ENCODE assay signal across 28 cellular contexts in the genomic region with DNA sequence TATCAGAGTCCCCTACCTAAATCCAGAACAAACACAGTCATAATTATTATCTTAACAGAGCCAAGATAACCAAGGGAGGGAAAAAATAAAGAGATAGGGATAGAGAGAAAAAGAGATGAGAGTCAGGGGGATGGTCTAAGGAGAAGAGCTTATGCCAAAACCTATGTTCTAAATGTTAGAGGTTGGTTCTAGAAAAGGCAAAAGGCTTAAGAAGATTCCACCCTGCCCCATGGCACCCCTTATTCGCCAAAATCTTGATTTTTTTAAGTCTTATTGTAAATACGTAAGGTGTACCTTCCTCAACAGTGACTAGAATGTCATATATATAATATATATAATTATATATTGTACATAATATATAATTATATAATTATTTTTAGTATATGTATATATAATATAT. TPM values are rescaled to one million over a fixed set of nuclear protein-coding genes. Genes with fewer than 3 reads are reported as not detected.
"Had no signal": no experiment of that assay in that cellular context is flagged by ENCODE, and none has a peak within 500 bp of the region (broad histone marks: within the 10 kb centered on the region; RNA-seq: fewer than 3 reads in every experiment).

No MANE protein-coding gene starts in this region.

- H3K9me3 Mint-ChIP-seq: activated B cell treated with CpG ODN at 0.5 μM for 24 hours; activated CD4-positive, alpha-beta memory T cell treated with anti-CD3 and anti-CD28 coated beads, Interleukin-2, amount 10 ng/mL, durations not matched to agents 7 days and 5 days; activated CD4-positive, alpha-beta T cell treated with anti-CD3 and anti-CD28 coated beads, Interleukin-2, amount 10 ng/mL, durations not matched to agents 24 days and 14 days; activated naive CD4-positive, alpha-beta T cell treated with anti-CD3 and anti-CD28 coated beads, Interleukin-2, amount 50 U/mL, for 24 hours; activated naive CD8-positive, alpha-beta T cell treated with anti-CD3 and anti-CD28 coated beads, Interleukin-2, amount 10 ng/mL, durations not matched to agents 7 days and 5 days; activated T-cell treated with anti-CD3 and anti-CD28 coated beads, Interleukin-2, amount 50 U/mL, for 24 hours; activated T-helper 17 cell treated with anti-CD3 and anti-CD28 coated beads, Interleukin-2, amount 50 U/mL, for 72 hours had no signal

- ATAC-seq: activated CD4-positive, CD25-positive, alpha-beta regulatory T cell treated with anti-CD3 and anti-CD28 coated beads, Interleukin-2, amount 50 U/mL, for 24 hours; activated CD8-positive, alpha-beta memory T cell treated with anti-CD3 and anti-CD28 coated beads, Interleukin-2, amount 10 ng/mL, durations not matched to agents 7 days and 5 days; activated T-helper 17 cell treated with anti-CD3 and anti-CD28 coated beads, Interleukin-2, amount 50 U/mL, for 72 hours; gastroesophageal sphincter; heart right ventricle had no signal

- H3K4me1 Mint-ChIP-seq: activated CD4-positive, alpha-beta memory T cell treated with anti-CD3 and anti-CD28 coated beads, Interleukin-2, amount 10 ng/mL, durations not matched to agents 7 days and 5 days; activated CD4-positive, alpha-beta T cell treated with anti-CD3 and anti-CD28 coated beads, Interleukin-2, amount 10 ng/mL, durations not matched to agents 24 days and 14 days; activated CD8-positive, alpha-beta memory T cell treated with anti-CD3 and anti-CD28 coated beads, Interleukin-2, amount 10 ng/mL, durations not matched to agents 7 days and 5 days; activated naive CD4-positive, alpha-beta T cell treated with anti-CD3 and anti-CD28 coated beads, Interleukin-2, amount 50 U/mL, for 24 hours; activated naive CD8-positive, alpha-beta T cell treated with anti-CD3 and anti-CD28 coated beads, Interleukin-2, amount 10 ng/mL, durations not matched to agents 7 days and 5 days; activated T-helper 17 cell treated with anti-CD3 and anti-CD28 coated beads, Interleukin-2, amount 50 U/mL, for 72 hours; brain had no signal

- DNase-seq: activated B cell treated with CpG ODN at 0.5 μM for 24 hours; activated CD4-positive, alpha-beta memory T cell treated with anti-CD3 and anti-CD28 coated beads, Interleukin-2, amount 10 ng/mL, durations not matched to agents 7 days and 5 days; activated CD4-positive, alpha-beta T cell treated with anti-CD3 and anti-CD28 coated beads, Interleukin-2, amount 10 ng/mL, durations not matched to agents 24 days and 14 days; activated CD8-positive, alpha-beta memory T cell treated with anti-CD3 and anti-CD28 coated beads, Interleukin-2, amount 10 ng/mL, durations not matched to agents 7 days and 5 days; activated CD8-positive, alpha-beta memory T cell treated with anti-CD3 and anti-CD28 coated beads, Interleukin-2, amount 50 U/mL, for 4 hours; activated effector memory CD4-positive, alpha-beta T cell treated with Interleukin-2 at 50 U/mL for 16 hours; activated gamma-delta T cell treated with Interleukin-2 at 50 U/mL for 16 hours; activated naive CD4-positive, alpha-beta T cell treated with Interleukin-2 at 50 U/mL for 16 hours; activated naive CD8-positive, alpha-beta T cell treated with anti-CD3 and anti-CD28 coated beads, Interleukin-2, amount 10 ng/mL, durations not matched to agents 7 days and 5 days; activated T-cell treated with anti-CD3 and anti-CD28 coated beads, Interleukin-2, amount 50 U/mL, for 24 hours; central memory CD4-positive, alpha-beta T cell; cerebellar nuclear complex; colonic mucosa; effector CD8-positive, alpha-beta T cell; esophagus squamous epithelium; foreskin melanocyte; heart right ventricle had no signal

- H3K4me3 Mint-ChIP-seq: activated B cell treated with CpG ODN at 0.5 μM for 24 hours; activated CD4-positive, alpha-beta memory T cell treated with anti-CD3 and anti-CD28 coated beads, Interleukin-2, amount 10 ng/mL, durations not matched to agents 7 days and 5 days; activated CD4-positive, alpha-beta T cell treated with anti-CD3 and anti-CD28 coated beads, Interleukin-2, amount 10 ng/mL, durations not matched to agents 24 days and 14 days; activated CD8-positive, alpha-beta memory T cell treated with anti-CD3 and anti-CD28 coated beads, Interleukin-2, amount 10 ng/mL, durations not matched to agents 7 days and 5 days; activated naive CD4-positive, alpha-beta T cell treated with anti-CD3 and anti-CD28 coated beads, Interleukin-2, amount 50 U/mL, for 24 hours; activated naive CD8-positive, alpha-beta T cell treated with anti-CD3 and anti-CD28 coated beads, Interleukin-2, amount 10 ng/mL, durations not matched to agents 7 days and 5 days; activated T-cell treated with anti-CD3 and anti-CD28 coated beads, Interleukin-2, amount 50 U/mL, for 24 hours; activated T-helper 17 cell treated with anti-CD3 and anti-CD28 coated beads, Interleukin-2, amount 50 U/mL, for 72 hours; brain had no signal

- H3K27ac Mint-ChIP-seq: activated B cell treated with CpG ODN at 0.5 μM for 24 hours; activated CD4-positive, alpha-beta memory T cell treated with anti-CD3 and anti-CD28 coated beads, Interleukin-2, amount 10 ng/mL, durations not matched to agents 7 days and 5 days; activated CD4-positive, alpha-beta T cell treated with anti-CD3 and anti-CD28 coated beads, Interleukin-2, amount 10 ng/mL, durations not matched to agents 24 days and 14 days; activated CD8-positive, alpha-beta memory T cell treated with anti-CD3 and anti-CD28 coated beads, Interleukin-2, amount 10 ng/mL, durations not matched to agents 7 days and 5 days; activated naive CD4-positive, alpha-beta T cell treated with anti-CD3 and anti-CD28 coated beads, Interleukin-2, amount 50 U/mL, for 24 hours; activated naive CD8-positive, alpha-beta T cell treated with anti-CD3 and anti-CD28 coated beads, Interleukin-2, amount 10 ng/mL, durations not matched to agents 7 days and 5 days; activated T-cell treated with anti-CD3 and anti-CD28 coated beads, Interleukin-2, amount 50 U/mL, for 24 hours; activated T-helper 17 cell treated with anti-CD3 and anti-CD28 coated beads, Interleukin-2, amount 50 U/mL, for 72 hours; brain had no signal

- H3K36me3 Mint-ChIP-seq: activated CD8-positive, alpha-beta memory T cell treated with anti-CD3 and anti-CD28 coated beads, Interleukin-2, amount 10 ng/mL, durations not matched to agents 7 days and 5 days; activated naive CD4-positive, alpha-beta T cell treated with anti-CD3 and anti-CD28 coated beads, Interleukin-2, amount 50 U/mL, for 24 hours; activated naive CD8-positive, alpha-beta T cell treated with anti-CD3 and anti-CD28 coated beads, Interleukin-2, amount 10 ng/mL, durations not matched to agents 7 days and 5 days; brain had no signal

- H3K27me3 Mint-ChIP-seq: activated CD4-positive, alpha-beta T cell treated with anti-CD3 and anti-CD28 coated beads, Interleukin-2, amount 10 ng/mL, durations not matched to agents 24 days and 14 days; activated T-cell treated with anti-CD3 and anti-CD28 coated beads, Interleukin-2, amount 50 U/mL, for 24 hours; activated T-helper 17 cell treated with anti-CD3 and anti-CD28 coated beads, Interleukin-2, amount 50 U/mL, for 72 hours had no signal

RNA-seq across cellular contexts. Expression of gene CTNNA3, which starts 29.6 kb away (rescaled TPM):
- total RNA-seq: activated B cell treated with CpG ODN at 0.5 μM for 24 hours; activated CD4-positive, alpha-beta T cell treated with anti-CD3 and anti-CD28 coated beads, Interleukin-2, amount 10 ng/mL, durations not matched to agents 24 days and 14 days; activated CD8-positive, alpha-beta memory T cell treated with anti-CD3 and anti-CD28 coated beads for 36 hours; endothelial cell of umbilical vein; fibroblast of lung; fibroblast of villous mesenchyme; glomerular endothelial cell; T-helper 1 cell treated with Interleukin-12 subunit alpha and Interleukin-12 subunit beta and Interleukin-4 antibody, amounts not matched to agents 30 ng/mL and 1 ng/mL, for 36 hours had no signal
